1 cellular context compared by ENCODE assay signal in genomic region chr6:128494440-128494839, GRCh38.
TF ChIP-seq lines count a peak whose summit lies in the region.

No MANE protein-coding gene starts in this region.

TF ChIP-seq in H1, 55 proteins besides CTCF, POLR2A, EP300 and RAD21:
- TF ChIP-seq ZNF274 (IDR thresholded peaks at IDR 0.05; ENCODE audit: borderline replicate concordance, extremely low read depth, low read length) (no peak), SRF (IDR thresholded peaks at IDR 0.05; ENCODE audit: low read depth, low read length) (no peak), POU5F1 (IDR thresholded peaks at IDR 0.05; ENCODE audit: low read depth, low read length) (no peak), SP1 (IDR thresholded peaks at IDR 0.05; ENCODE audit: low read depth, low read length) (no peak), BRCA1 (IDR thresholded peaks at IDR 0.05; ENCODE audit: low read depth, low read length) (no peak), SIN3A (conservative IDR thresholded peaks at IDR 0.05 in 1 of 2, IDR thresholded peaks at IDR 0.05 in 1 of 2; ENCODE audit: low read depth in 1 of 2, low read length in 2 of 2) (no peak), RBBP5 (IDR thresholded peaks at IDR 0.05; ENCODE audit: borderline replicate concordance, low read depth, low read length) (no peak), JUND (IDR thresholded peaks at IDR 0.05; ENCODE audit: low read length) (no peak), CBX8 (IDR thresholded peaks at IDR 0.05; ENCODE audit: borderline replicate concordance, low read depth, low read length) (no peak), EZH2 (IDR thresholded peaks at IDR 0.05; ENCODE audit: low read depth, low read length, severe bottlenecking) (no peak), BACH1 (IDR thresholded peaks at IDR 0.05; ENCODE audit: low read length) (no peak), KDM5A (IDR thresholded peaks at IDR 0.05; ENCODE audit: low read length) (no peak)
